In genomic region chr13:26236306-26236705, GRCh38 we compare ENCODE assay signal across 22 cellular contexts.
"Had no signal": no experiment of that assay in that cellular context is flagged by ENCODE, and none has a peak within 500 bp of the region (broad histone marks: within the 10 kb centered on the region; RNA-seq: fewer than 3 reads in every experiment).

No MANE protein-coding gene starts in this region.

- H3K27ac ChIP-seq: SJSA1 had no signal

- H3K4me1 ChIP-seq: SJSA1 had no signal

- ATAC-seq: HepG2 had no signal

- H3K9ac ChIP-seq: SK-N-SH had no signal

- H3K4me2 ChIP-seq: SK-N-SH had no signal

- H3K27me3 ChIP-seq: SJSA1 had no signal

- H3K36me3 ChIP-seq: SJSA1 had no signal

- DNase-seq: IMR-90, Karpas-422, KG1, MM.1S, NCI-H1092 treated with DMSO at 0.1 percent for 48 hours, NCI-H1436, NCI-H187, NCI-H2029, NCI-H2081 treated with DMSO at 0.1 percent for 48 hours, NCI-H2171, NCI-H226, NCI-H446, NCI-H510A, NCI-H524 treated with DMSO at 0.1 percent for 48 hours, NCI-H69, NCI-H774, Right ventricle myocardium superior, RPMI8226, SIG-M5, SK-N-SH had no signal

- H3K4me3 ChIP-seq: SJSA1 had no signal

- H3K9me3 ChIP-seq: SJSA1, SK-N-SH had no signal
